In genomic region chr12:108348842-108349241, GRCh38 we compare ENCODE assay signal across 20 cellular contexts. TPM values are rescaled to one million over a fixed set of nuclear protein-coding genes. Genes with fewer than 3 reads are reported as not detected.
DNase-seq lines count a peak whose midpoint lies in the region; ATAC-seq and TF ChIP-seq lines count a peak whose summit lies in the region.
"Had no signal": no experiment of that assay in that cellular context is flagged by ENCODE, and none has a peak within 500 bp of the region (broad histone marks: within the 10 kb centered on the region; RNA-seq: fewer than 3 reads in every experiment).

No MANE protein-coding gene starts in this region.

- H3K9me3 ChIP-seq in ascending aorta (no peaks in the 10 kb centered on the region), skeletal muscle satellite cell (replicated peaks; ENCODE audit: low read length) (no peaks in the 10 kb centered on the region), endodermal cell (ENCODE audit: control insufficient read depth, low read length) (peaks cover 6% of the 10 kb centered on the region)
- H3K9me3 ChIP-seq: MG63 had no signal

- H3K4me3 ChIP-seq in ascending aorta (peak overlapping the region in 1 of 2 donors; percentile 5), skeletal muscle satellite cell (ENCODE audit: low read length) (no peak overlapping the region), endodermal cell (ENCODE audit: low read length) (no peak overlapping the region)
- H3K4me3 ChIP-seq: MG63 had no signal

- H3K27ac ChIP-seq in ascending aorta (peak overlapping the region; percentile 77 to 82), layer of hippocampus (ENCODE audit: low read depth, low read length) (peak overlapping the region; percentile 65), endodermal cell (ENCODE audit: low read depth, low read length) (no peak overlapping the region)

- peak overlapping the region; percentile 44 for H3K4me2 ChIP-seq in skeletal muscle satellite cell (ENCODE audit: low read length)

- TF ChIP-seq CTCF in ascending aorta (IDR thresholded peaks at IDR 0.05) (no peak), endodermal cell (conservative IDR thresholded peaks at IDR 0.05) (no peak)

- no peaks in the 10 kb centered on the region for H3K36me3 Mint-ChIP-seq in endodermal cell (ENCODE audit: low read depth)

- H3K4me3 Mint-ChIP-seq in endodermal cell: no peak overlapping the region
- H3K4me3 Mint-ChIP-seq: HFFc6 had no signal

- peaks cover 3 to 9% of the 10 kb centered on the region in 2 donors for H3K4me1 ChIP-seq in ascending aorta
- peaks cover 27% of the 10 kb centered on the region for H3K4me1 ChIP-seq in skeletal muscle satellite cell (ENCODE audit: control insufficient read depth, insufficient read depth, low read length)
- no peaks in the 10 kb centered on the region for H3K4me1 ChIP-seq in endodermal cell (ENCODE audit: control insufficient read depth, insufficient read depth, low read length)

- no peak overlapping the region for H3K27ac Mint-ChIP-seq in endodermal cell
- H3K27ac Mint-ChIP-seq: HFFc6 had no signal

- no peaks in the 10 kb centered on the region for H3K36me3 ChIP-seq in ascending aorta
- no peaks in the 10 kb centered on the region for H3K36me3 ChIP-seq in skeletal muscle satellite cell (ENCODE audit: insufficient read depth, low read length)
- no peaks in the 10 kb centered on the region for H3K36me3 ChIP-seq in endodermal cell (ENCODE audit: control insufficient read depth, insufficient read depth, low read length)
- H3K36me3 ChIP-seq: MG63 had no signal

- peak; percentile 36 for DNase-seq in Ammon's horn (ENCODE audit: low spot score)
- DNase-seq in ascending aorta (ENCODE audit: low spot score in 2 of 2): no peak
- no peak for DNase-seq in sciatic nerve (ENCODE audit: low spot score)
- no peak for DNase-seq in endodermal cell
- no peak for DNase-seq in HuH-7 (ENCODE audit: low spot score)
- DNase-seq in NCI-H82 treated with DMSO at 0.1 percent for 48 hours (lab: John Stamatoyannopoulos, UW; ENCODE audit: unreplicated experiment): no peak
- DNase-seq: ACHN, AML-193, Calu3, HFFc6, Karpas-422, NCI-H1105 treated with DMSO at 0.1 percent for 48 hours, NCI-H1694 treated with DMSO at 0.1 percent for 48 hours, NCI-H446, NCI-H69, RPMI8226, SIG-M5 had no signal

- peaks cover 13% of the 10 kb centered on the region for H3K9me3 Mint-ChIP-seq in endodermal cell

- WGBS in endodermal cell (ENCODE audit: insufficient coverage in 1 of 2, insufficient read length in 1 of 2), 2 experiments: 91 to 99% methylated on average over 7 to 9 of the region's 9 CpGs

- H3K9ac ChIP-seq in skeletal muscle satellite cell (ENCODE audit: low read depth, low read length): peak overlapping the region; percentile 68
- H3K9ac ChIP-seq in endodermal cell (ENCODE audit: extremely low read depth, low read length, poor library complexity, severe bottlenecking): no peak overlapping the region

- H3K27me3 Mint-ChIP-seq in endodermal cell (ENCODE audit: insufficient read depth): no peaks in the 10 kb centered on the region

- H3K27me3 ChIP-seq in ascending aorta: no peaks in the 10 kb centered on the region
- H3K27me3 ChIP-seq in layer of hippocampus (ENCODE audit: control insufficient read depth, insufficient read depth, low read length): no peaks in the 10 kb centered on the region
- no peaks in the 10 kb centered on the region for H3K27me3 ChIP-seq in skeletal muscle satellite cell (ENCODE audit: control insufficient read depth, insufficient read depth, low read length)
- H3K27me3 ChIP-seq in endodermal cell (ENCODE audit: control insufficient read depth, insufficient read depth, low read length, poor library complexity, severe bottlenecking): no peaks in the 10 kb centered on the region
- H3K27me3 ChIP-seq: MG63 had no signal

- no peak for ATAC-seq in sciatic nerve

- intact Hi-C loops in ascending aorta (cut with DNase I) (loop anchor here (1.0 to 10.0 kb wide), 5 partner anchors 10 to 508 kb away; partner anchors contain the start of genes CMKLR1, FICD and SSH1), sciatic nerve (cut with DNase I) (no loop called here)

- no peaks in the 10 kb centered on the region for H3K4me1 Mint-ChIP-seq in endodermal cell

RNA-seq across cellular contexts. Expression of gene CMKLR1, which starts 9.7 kb away (rescaled TPM):
- total RNA-seq in ascending aorta (45.3 TPM), sciatic nerve (20.6 TPM), endodermal cell (not detected)
- total RNA-seq in skeletal muscle satellite cell (2012; rRNA removed): 0.51 and 1.5 TPM in 2 replicates
- 0.21 TPM for polyA plus RNA-seq in endodermal cell (2013, experiment 1 of 2)
- 0.25 TPM for polyA plus RNA-seq in endodermal cell (2013, experiment 2 of 2)
- total RNA-seq: Calu3, HFFc6 had no signal

Comparison
In these comparisons a context has a peak if more than half of its experiments do, and no peak if none do; other contexts are left out.
1. RNA of gene CMKLR1, which starts 9.7 kb away (total RNA-seq): 45.3 TPM in ascending aorta (single experiment) and 20.6 TPM in sciatic nerve (single experiment); not detected in endodermal cell; every median in the first group is over 10 times any median in the second.